24 cellular contexts compared by ENCODE assay signal in the genomic region with DNA sequence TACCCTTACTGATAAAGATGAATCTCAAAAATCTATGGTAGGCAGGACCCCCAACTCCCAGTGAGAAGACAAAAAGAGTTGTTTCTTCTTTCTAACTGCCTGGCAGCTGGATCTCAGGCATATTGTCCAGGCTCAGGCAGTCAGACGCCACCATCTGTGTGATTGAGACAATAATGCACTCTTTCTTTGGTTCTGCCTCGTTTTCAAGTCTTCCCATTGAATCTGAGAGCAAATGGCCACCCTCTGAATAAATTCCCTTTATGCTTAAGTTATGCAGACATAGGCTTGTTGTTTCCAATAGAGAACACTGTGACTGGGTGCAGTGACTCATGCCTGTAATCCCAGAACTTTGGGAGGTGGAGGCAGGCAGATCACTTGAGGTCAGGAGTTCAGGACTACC. TPM values are rescaled to one million over a fixed set of nuclear protein-coding genes. Genes with fewer than 3 reads are reported as not detected.
DNase-seq lines count a peak whose midpoint lies in the region; ATAC-seq and TF ChIP-seq lines count a peak whose summit lies in the region.
"Had no signal": no experiment of that assay in that cellular context is flagged by ENCODE, and none has a peak within 500 bp of the region (broad histone marks: within the 10 kb centered on the region; RNA-seq: fewer than 3 reads in every experiment).

No MANE protein-coding gene starts in this region.

- peak; percentile 4 for DNase-seq in DMS 273 treated with DMSO at 0.1 percent for 48 hours (lab: John Stamatoyannopoulos, UW)
- peak; percentile 44 for DNase-seq in RPMI7951 (ENCODE audit: low read depth)
- DNase-seq in endodermal cell = peak; percentile 15
- DNase-seq in natural killer cell treated with Interleukin-12 subunit alpha and Interleukin-12 subunit beta and Interleukin-15 and Interleukin-18, amount 100 ng/mL, for 72 hours (ENCODE audit: low spot score) = peak; percentile 28
- DNase-seq in H9 = no peak
- DNase-seq in GF-D8 (lab: John Stamatoyannopoulos, UW) = no peak
- DNase-seq in right atrium auricular region (ENCODE audit: low spot score) = no peak
- DNase-seq: activated effector memory CD4-positive, alpha-beta T cell treated with Interleukin-2 at 50 U/mL for 16 hours; cerebellar nuclear complex; effector CD8-positive, alpha-beta T cell; GOT3; heart left ventricle; naive thymus-derived CD4-positive, alpha-beta T cell; NCI-H146; NCI-H82; PC-9; small intestine; stimulated activated CD4-positive, alpha-beta T cell treated with anti-CD3 and anti-CD28 coated beads, Interleukin-4, amount 100 ng/mL, for 24 hours; upper lobe of right lung had no signal

- no peak for TF ChIP-seq CTCF in endodermal cell (conservative IDR thresholded peaks at IDR 0.05)
- TF ChIP-seq CTCF in H9 (conservative IDR thresholded peaks at IDR 0.05) = no peak
- TF ChIP-seq CTCF in right atrium auricular region (IDR thresholded peaks at IDR 0.05) = no peak

- no peak overlapping the region for H3K56ac ChIP-seq in H9 (ENCODE audit: insufficient read length, low read depth, low read length)

- no peak overlapping the region for H2BK15ac ChIP-seq in H9 (ENCODE audit: low read depth, low read length)

- no peak overlapping the region for H4K8ac ChIP-seq in H9 (replicated peaks; ENCODE audit: insufficient read length, low read depth, low read length)

- H3K4me3 ChIP-seq in endodermal cell (ENCODE audit: low read length) (no peak overlapping the region), right atrium auricular region (no peak overlapping the region)
- H3K4me3 ChIP-seq: heart left ventricle, PC-9, upper lobe of right lung had no signal

- peaks cover 36% of the 10 kb centered on the region for H3K27me3 Mint-ChIP-seq in endodermal cell (ENCODE audit: insufficient read depth)
- H3K27me3 Mint-ChIP-seq in natural killer cell treated with Interleukin-12 subunit alpha and Interleukin-12 subunit beta and Interleukin-15 and Interleukin-18, amount 100 ng/mL, for 72 hours = no peaks in the 10 kb centered on the region
- peaks cover 51% of the 10 kb centered on the region for H3K27me3 Mint-ChIP-seq in H9 (ENCODE audit: low read depth)
- H3K27me3 Mint-ChIP-seq: naive thymus-derived CD4-positive, alpha-beta T cell had no signal

- H3K27ac ChIP-seq in endodermal cell (ENCODE audit: low read depth, low read length) (peak overlapping the region; percentile 78), H9 (ENCODE audit: insufficient read length, low read depth, low read length) (no peak overlapping the region), right atrium auricular region (no peak overlapping the region)
- H3K27ac ChIP-seq: PC-9, upper lobe of right lung had no signal

- H3K23ac ChIP-seq in H9 (ENCODE audit: insufficient read length, low read depth, low read length) = no peak overlapping the region

- H3K27me3 ChIP-seq in endodermal cell (ENCODE audit: control insufficient read depth, insufficient read depth, low read length, poor library complexity, severe bottlenecking) = no peaks in the 10 kb centered on the region
- no peaks in the 10 kb centered on the region for H3K27me3 ChIP-seq in H9 (ENCODE audit: insufficient read depth, low read length)
- H3K27me3 ChIP-seq in right atrium auricular region = no peaks in the 10 kb centered on the region
- H3K27me3 ChIP-seq: upper lobe of right lung had no signal

- H2AFZ ChIP-seq in H9 (ENCODE audit: low read length) = no peak overlapping the region
- H2AFZ ChIP-seq: PC-9 had no signal

- no peak overlapping the region for H2AK5ac ChIP-seq in H9 (ENCODE audit: insufficient read length, low read length)

- H2BK120ac ChIP-seq in H9 (ENCODE audit: low read depth, low read length, poor library complexity, severe bottlenecking) = no peak overlapping the region

- ATAC-seq in natural killer cell treated with Interleukin-12 subunit alpha and Interleukin-12 subunit beta and Interleukin-15 and Interleukin-18, amount 100 ng/mL, for 72 hours = no peak

- H3K4me1 ChIP-seq in endodermal cell (ENCODE audit: control insufficient read depth, insufficient read depth, low read length) (peaks cover 3% of the 10 kb centered on the region), H9 (ENCODE audit: insufficient read depth, low read length) (no peaks in the 10 kb centered on the region), right atrium auricular region (no peaks in the 10 kb centered on the region)
- H3K4me1 ChIP-seq: upper lobe of right lung had no signal

- H3T11ph ChIP-seq in H9 (ENCODE audit: low read length) = no peak overlapping the region

- H3K9ac ChIP-seq in endodermal cell (ENCODE audit: extremely low read depth, low read length, poor library complexity, severe bottlenecking) (no peak overlapping the region), H9 (ENCODE audit: extremely low read depth, insufficient read length, low read length) (no peak overlapping the region)

- H3K36me3 ChIP-seq in endodermal cell (ENCODE audit: control insufficient read depth, insufficient read depth, low read length) (no peaks in the 10 kb centered on the region), right atrium auricular region (no peaks in the 10 kb centered on the region)
- H3K36me3 ChIP-seq: heart left ventricle, upper lobe of right lung had no signal

- no peak overlapping the region for H4K5ac ChIP-seq in H9 (ENCODE audit: insufficient read length, low read depth, low read length)

- no peak overlapping the region for H2BK12ac ChIP-seq in H9 (ENCODE audit: insufficient read length, low read depth, low read length)

- H3K4me3 Mint-ChIP-seq in endodermal cell (no peak overlapping the region), H9 (no peak overlapping the region)
- peak overlapping the region; percentile 67 for H3K4me3 Mint-ChIP-seq in natural killer cell treated with Interleukin-12 subunit alpha and Interleukin-12 subunit beta and Interleukin-15 and Interleukin-18, amount 100 ng/mL, for 72 hours
- H3K4me3 Mint-ChIP-seq: memory B cell had no signal

- no peak overlapping the region for H3K4me2 ChIP-seq in H9 (ENCODE audit: insufficient read depth, insufficient read length, low read length)
- H3K4me2 ChIP-seq: PC-9 had no signal

- H3K79me1 ChIP-seq in H9 (ENCODE audit: insufficient read depth, low read depth, low read length, poor library complexity, severe bottlenecking) = no peaks in the 10 kb centered on the region

- no peaks in the 10 kb centered on the region for H3K79me2 ChIP-seq in H9 (ENCODE audit: insufficient read depth, low read length)

- H3K14ac ChIP-seq in H9 (ENCODE audit: insufficient read depth, low read length) = no peak overlapping the region

- H2BK20ac ChIP-seq in H9 (ENCODE audit: low read depth, low read length, poor library complexity, severe bottlenecking) = no peak overlapping the region

- H4K91ac ChIP-seq in H9 (ENCODE audit: insufficient read length, low read depth, low read length) = no peak overlapping the region

- H3K9me3 ChIP-seq in endodermal cell (ENCODE audit: control insufficient read depth, low read length) (no peaks in the 10 kb centered on the region), H9 (ENCODE audit: control insufficient read depth, low read depth, low read length) (no peaks in the 10 kb centered on the region), right atrium auricular region (no peaks in the 10 kb centered on the region)
- H3K9me3 ChIP-seq: upper lobe of right lung had no signal

- no peaks in the 10 kb centered on the region for H4K20me1 ChIP-seq in H9 (ENCODE audit: control insufficient read depth, insufficient read depth, insufficient read length)

- H3K23me2 ChIP-seq in H9 (ENCODE audit: insufficient read length, low read depth, low read length, poor library complexity, severe bottlenecking) = no peaks in the 10 kb centered on the region

- H3K36me3 Mint-ChIP-seq in endodermal cell (ENCODE audit: low read depth) (no peaks in the 10 kb centered on the region), H9 (ENCODE audit: insufficient read depth in 1 of 3, low read depth in 3 of 3) (no peaks in the 10 kb centered on the region)
- H3K36me3 Mint-ChIP-seq in natural killer cell treated with Interleukin-12 subunit alpha and Interleukin-12 subunit beta and Interleukin-15 and Interleukin-18, amount 100 ng/mL, for 72 hours = peaks cover 23% of the 10 kb centered on the region

- no peak overlapping the region for H3K27ac Mint-ChIP-seq in endodermal cell
- H3K27ac Mint-ChIP-seq in natural killer cell treated with Interleukin-12 subunit alpha and Interleukin-12 subunit beta and Interleukin-15 and Interleukin-18, amount 100 ng/mL, for 72 hours = peak overlapping the region; percentile 89 to 97
- H3K27ac Mint-ChIP-seq in H9 = no peak overlapping the region
- H3K27ac Mint-ChIP-seq: memory B cell had no signal

- no peak overlapping the region for H2BK5ac ChIP-seq in H9 (ENCODE audit: insufficient read length, low read length)

- 38 to 50% methylated on average over 1 to 2 of the region's 2 CpGs for WGBS in endodermal cell (ENCODE audit: insufficient coverage in 1 of 2, insufficient read length in 1 of 2), 2 experiments
- WGBS in H9 (ENCODE audit: extremely low coverage, insufficient read length, low lambda C conversion rate) = no CpG with 5 or more reads among the region's 2 CpGs

- H3K4ac ChIP-seq in H9 (ENCODE audit: low read depth, low read length) = no peak overlapping the region

- H3K9me3 Mint-ChIP-seq in endodermal cell = peaks cover 6% of the 10 kb centered on the region
- peaks cover 10% of the 10 kb centered on the region for H3K9me3 Mint-ChIP-seq in natural killer cell treated with Interleukin-12 subunit alpha and Interleukin-12 subunit beta and Interleukin-15 and Interleukin-18, amount 100 ng/mL, for 72 hours
- H3K9me3 Mint-ChIP-seq in H9 = no peaks in the 10 kb centered on the region; a peak in 2 of 5 replicates
- H3K9me3 Mint-ChIP-seq: memory B cell had no signal

- H3K4me1 Mint-ChIP-seq in endodermal cell = peaks cover 2% of the 10 kb centered on the region
- peaks cover 83% of the 10 kb centered on the region in 2 donors for H3K4me1 Mint-ChIP-seq in natural killer cell treated with Interleukin-12 subunit alpha and Interleukin-12 subunit beta and Interleukin-15 and Interleukin-18, amount 100 ng/mL, for 72 hours (ENCODE audit: low read depth in 2 of 2)
- H3K4me1 Mint-ChIP-seq in H9 = peaks cover 0 to 8% of the 10 kb centered on the region in 2 experiments; a peak in 3 of 4 replicates

- no peak overlapping the region for H3K18ac ChIP-seq in H9 (ENCODE audit: insufficient read length, low read depth, low read length)

RNA-seq across cellular contexts. Expression of a gene that starts 15.3 kb away (rescaled TPM):
- 0.29 TPM in 1 of 2 replicates, not detected in the other for total RNA-seq in RPMI7951 (2014; rRNA removed; shearing (Covaris generic))
- not detected for total RNA-seq in endodermal cell
- not detected for polyA plus RNA-seq in endodermal cell (2013, experiment 1 of 2)
- polyA plus RNA-seq in endodermal cell (2013, experiment 2 of 2) = not detected
- 1 to 10 TPM; 1.1 to 1.8 TPM for total RNA-seq in natural killer cell treated with Interleukin-12 subunit alpha and Interleukin-12 subunit beta and Interleukin-15 and Interleukin-18, amount 100 ng/mL, for 72 hours
- total RNA-seq in H9 (2021) = not detected in 2 replicates
- total RNA-seq in right atrium auricular region = not detected
- total RNA-seq: M059J; PC-9; T-helper 2 cell treated with Interferon-gamma antibody and Interleukin-4, amounts not matched to agents 100 ng/mL and 5 ng/mL, for 36 hours had no signal
- polyA plus RNA-seq: aorta; keratinocyte; naive thymus-derived CD4-positive, alpha-beta T cell had no signal

RNA-seq across cellular contexts. Expression of a gene that starts 30.5 kb away (rescaled TPM):
- not detected in 2 replicates for total RNA-seq in RPMI7951 (2014; rRNA removed; shearing (Covaris generic))
- total RNA-seq in endodermal cell (not detected), H9 (2021) (not detected in 2 replicates), right atrium auricular region (under 1 TPM in 1 of 2 donors, not detected in 1; 0.16 TPM)
- polyA plus RNA-seq in endodermal cell (2013, experiment 1 of 2) = not detected
- polyA plus RNA-seq in endodermal cell (2013, experiment 2 of 2) = not detected
- total RNA-seq in natural killer cell treated with Interleukin-12 subunit alpha and Interleukin-12 subunit beta and Interleukin-15 and Interleukin-18, amount 100 ng/mL, for 72 hours = 10 to 100 TPM in 1 of 2 donors, 1 to 10 TPM in 1; 8.9 to 23.5 TPM
- total RNA-seq: M059J; PC-9; T-helper 2 cell treated with Interferon-gamma antibody and Interleukin-4, amounts not matched to agents 100 ng/mL and 5 ng/mL, for 36 hours had no signal
- polyA plus RNA-seq: aorta; keratinocyte; naive thymus-derived CD4-positive, alpha-beta T cell had no signal

RNA-seq across cellular contexts. Expression of a gene that starts 49.5 kb away (rescaled TPM):
- total RNA-seq in RPMI7951 (2014; rRNA removed; shearing (Covaris generic)) = 3.2 and 3.4 TPM in 2 replicates
- total RNA-seq in endodermal cell (under 1 TPM; 0.24 to 0.40 TPM), H9 (2021) (not detected in 2 replicates), right atrium auricular region (under 1 TPM; 0.70 to 0.86 TPM)
- polyA plus RNA-seq in endodermal cell (2013, experiment 1 of 2) = 0.68 TPM
- polyA plus RNA-seq in endodermal cell (2013, experiment 2 of 2) = 0.58 TPM
- total RNA-seq in natural killer cell treated with Interleukin-12 subunit alpha and Interleukin-12 subunit beta and Interleukin-15 and Interleukin-18, amount 100 ng/mL, for 72 hours = 10 to 100 TPM in 1 of 2 donors, 1 to 10 TPM in 1; 8.4 to 15.8 TPM
- total RNA-seq: naive thymus-derived CD4-positive, alpha-beta T cell; PC-9; T-helper 2 cell treated with Interferon-gamma antibody and Interleukin-4, amounts not matched to agents 100 ng/mL and 5 ng/mL, for 36 hours had no signal
- polyA plus RNA-seq: naive thymus-derived CD4-positive, alpha-beta T cell had no signal

Comparison
In these comparisons a context has a peak if more than half of its experiments do, and no peak if none do; other contexts are left out.
1. DNase-seq: peak in DMS 273 treated with DMSO at 0.1 percent for 48 hours (single experiment), RPMI7951 (single experiment), endodermal cell (single experiment) and natural killer cell treated with Interleukin-12 subunit alpha and Interleukin-12 subunit beta and Interleukin-15 and Interleukin-18, amount 100 ng/mL, for 72 hours (single experiment); none in H9 (single experiment), GF-D8 (single experiment) and right atrium auricular region (single experiment).
2. H3K27ac Mint-ChIP-seq: peak in natural killer cell treated with Interleukin-12 subunit alpha and Interleukin-12 subunit beta and Interleukin-15 and Interleukin-18, amount 100 ng/mL, for 72 hours (2 of 2); none in endodermal cell (single experiment) and H9 (0 of 3).